ENCODE assay signal across 2 cellular contexts in the genomic region with DNA sequence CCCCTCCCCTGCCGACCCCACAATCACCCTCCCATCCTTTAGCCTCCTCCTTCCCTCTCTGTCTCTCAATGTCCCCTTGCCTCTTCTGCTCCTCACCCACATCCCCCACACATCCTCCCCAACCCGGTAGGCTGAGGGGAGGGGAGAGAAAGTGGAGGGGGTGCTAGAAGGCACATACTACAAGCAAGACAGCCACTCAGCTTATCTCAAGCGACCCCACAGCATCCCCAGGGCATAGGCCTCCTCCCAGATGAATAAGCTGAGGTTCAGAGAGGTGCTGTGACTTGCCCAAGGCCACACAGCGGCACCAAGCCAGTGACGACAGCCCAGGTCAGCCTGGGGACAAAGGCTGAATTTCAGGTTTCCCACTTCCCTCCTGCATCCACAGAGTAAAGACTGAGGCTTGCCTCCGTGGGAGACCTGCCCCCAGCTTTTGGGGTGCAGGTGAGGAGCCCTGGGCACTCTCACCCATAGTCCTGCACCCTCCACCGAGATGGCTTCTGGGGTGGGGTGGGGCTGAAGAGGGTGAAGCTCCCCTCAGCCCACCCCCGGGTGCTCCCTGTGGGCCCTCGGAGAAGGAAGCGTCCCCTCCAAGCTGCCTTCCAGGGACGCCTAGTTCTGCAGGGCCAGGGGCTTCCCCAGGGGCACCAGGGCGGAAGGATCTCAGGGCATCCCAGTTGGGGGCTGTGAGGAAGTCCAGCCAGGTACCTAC.
TF ChIP-seq lines count a peak whose summit lies in the region.

No MANE protein-coding gene starts in this region.

TF ChIP-seq in GM23338, 12 proteins besides CTCF, POLR2A, EP300 and RAD21:
- no peak for TF ChIP-seq POLR2AphosphoS5 (IDR thresholded peaks at IDR 0.05; ENCODE audit: low read depth)
- TF ChIP-seq NANOG (IDR thresholded peaks at IDR 0.05; ENCODE audit: borderline replicate concordance) = no peak

TF ChIP-seq in HepG2, 621 proteins besides CTCF, POLR2A, EP300 and RAD21:
- TF ChIP-seq ZNF768 (CRISPR knock-in tag; IDR thresholded peaks at IDR 0.05) (peak; percentile 97), NR2F6 (IDR thresholded peaks at IDR 0.05) (no peak), NR2F6 (CRISPR knock-in tag; IDR thresholded peaks at IDR 0.05) (no peak)
